ENCODE assay signal across 9 cellular contexts in genomic region chr14:100677152-100677924, GRCh38. TPM values are rescaled to one million over a fixed set of nuclear protein-coding genes. Genes with fewer than 3 reads are reported as not detected.
DNase-seq lines count a peak whose midpoint lies in the region; ATAC-seq and TF ChIP-seq lines count a peak whose summit lies in the region.
"Had no signal": no experiment of that assay in that cellular context is flagged by ENCODE, and none has a peak within 500 bp of the region (broad histone marks: within the 10 kb centered on the region; RNA-seq: fewer than 3 reads in every experiment).

No MANE protein-coding gene starts in this region.

- H3K4me2 ChIP-seq in osteoblast (ENCODE audit: insufficient read depth, low read length) = no peak overlapping the region
- H3K4me2 ChIP-seq: KMS-11 had no signal

- ATAC-seq in HG03025 (IDR thresholded peaks at IDR 0.05; ENCODE audit: low FRiP score, unreplicated experiment) (no peak), esophagus mucosa (no peak), GM21717 (IDR thresholded peaks at IDR 0.05; ENCODE audit: unreplicated experiment) (no peak), HG03139 (IDR thresholded peaks at IDR 0.05; ENCODE audit: unreplicated experiment) (no peak)

- peaks cover 7% of the 10 kb centered on the region for H3K27me3 ChIP-seq in osteoblast (ENCODE audit: insufficient read depth, low read length)

- H3K4me1 ChIP-seq in osteoblast (ENCODE audit: insufficient read depth, low read length) = peaks cover 23% of the 10 kb centered on the region

- H3K4me3 ChIP-seq in fibroblast of the aortic adventitia (ENCODE audit: low read depth, low read length) (no peak overlapping the region), osteoblast (ENCODE audit: insufficient read depth, low read length) (no peak overlapping the region)

- H3K27ac ChIP-seq in osteoblast (ENCODE audit: low read depth, low read length) = no peak overlapping the region
- H3K27ac ChIP-seq: KMS-11 had no signal

- TF ChIP-seq CTCF in fibroblast of the aortic adventitia (IDR thresholded peaks at IDR 0.05; ENCODE audit: insufficient read depth, low read length) (no peak), osteoblast (IDR thresholded peaks at IDR 0.05; ENCODE audit: extremely low read depth, low read depth, low read length) (no peak)

- no peaks in the 10 kb centered on the region for H3K79me2 ChIP-seq in osteoblast (ENCODE audit: insufficient read depth, low read length)

- H3K36me3 ChIP-seq in osteoblast (ENCODE audit: insufficient read depth, low read length) = no peaks in the 10 kb centered on the region

- DNase-seq in GDM1 (lab: John Stamatoyannopoulos, UW) = peak; percentile 26
- DNase-seq in NCI-H69 (lab: John Stamatoyannopoulos, UW) = peak; percentile 62
- DNase-seq in fibroblast of the aortic adventitia (ENCODE audit: low read depth) = peak; percentile 20
- DNase-seq in osteoblast (ENCODE audit: insufficient read length, low spot score, missing footprints) = peak; percentile 91

- no peaks in the 10 kb centered on the region for H3K9me3 ChIP-seq in osteoblast (ENCODE audit: low read depth, low read length)

- no peak overlapping the region for H2AFZ ChIP-seq in osteoblast (ENCODE audit: low read length)

- no peaks in the 10 kb centered on the region for H4K20me1 ChIP-seq in osteoblast (ENCODE audit: insufficient read depth, low read length)

RNA-seq across cellular contexts. Expression of gene DLK1, which starts 49.4 kb away (rescaled TPM):
- total RNA-seq in fibroblast of the aortic adventitia (ENCODE audit: low replicate concordance) = 0.09 TPM in 1 of 2 replicates, not detected in the other
- total RNA-seq in osteoblast = not detected in 2 replicates
- 0.16 TPM for total RNA-seq in esophagus mucosa

Comparison
In these comparisons a context has a peak if more than half of its experiments do, and no peak if none do; other contexts are left out.
1. DNase-seq: peak in every context shown above with its lines; median percentile 91 in osteoblast; 62 in NCI-H69; 26 in GDM1; 20 in fibroblast of the aortic adventitia.